2 cellular contexts compared by ENCODE assay signal in genomic region chr3:52185837-52186236, GRCh38.
TF ChIP-seq lines count a peak whose summit lies in the region.

No MANE protein-coding gene starts in this region.

TF ChIP-seq in liver, 16 proteins besides CTCF, POLR2A, EP300 and RAD21:
- TF ChIP-seq JUND (IDR thresholded peaks at IDR 0.05), result no peak
- no peak for TF ChIP-seq GABPA (IDR thresholded peaks at IDR 0.05 in 1 of 2, conservative IDR thresholded peaks at IDR 0.05 in 1 of 2)
- no peak for TF ChIP-seq REST (IDR thresholded peaks at IDR 0.05)
- TF ChIP-seq ATF3 (IDR thresholded peaks at IDR 0.05), result no peak
- no peak for TF ChIP-seq FOXA1 (IDR thresholded peaks at IDR 0.05)
- no peak for TF ChIP-seq SP1 (IDR thresholded peaks at IDR 0.05)
- no peak for TF ChIP-seq YY1 (IDR thresholded peaks at IDR 0.05)
- no peak for TF ChIP-seq MAX (IDR thresholded peaks at IDR 0.05)
- TF ChIP-seq RXRA (IDR thresholded peaks at IDR 0.05), result no peak
- TF ChIP-seq EGR1 (IDR thresholded peaks at IDR 0.05; ENCODE audit: low read depth in 2 of 2), result no peak
- TF ChIP-seq TAF1 (conservative IDR thresholded peaks at IDR 0.05), result no peak
- no peak for TF ChIP-seq HNF4A (conservative IDR thresholded peaks at IDR 0.05)
- no peak for TF ChIP-seq NR2F2 (IDR thresholded peaks at IDR 0.05)
- TF ChIP-seq FOXA2 (IDR thresholded peaks at IDR 0.05), result no peak
- TF ChIP-seq, protein P1, sequence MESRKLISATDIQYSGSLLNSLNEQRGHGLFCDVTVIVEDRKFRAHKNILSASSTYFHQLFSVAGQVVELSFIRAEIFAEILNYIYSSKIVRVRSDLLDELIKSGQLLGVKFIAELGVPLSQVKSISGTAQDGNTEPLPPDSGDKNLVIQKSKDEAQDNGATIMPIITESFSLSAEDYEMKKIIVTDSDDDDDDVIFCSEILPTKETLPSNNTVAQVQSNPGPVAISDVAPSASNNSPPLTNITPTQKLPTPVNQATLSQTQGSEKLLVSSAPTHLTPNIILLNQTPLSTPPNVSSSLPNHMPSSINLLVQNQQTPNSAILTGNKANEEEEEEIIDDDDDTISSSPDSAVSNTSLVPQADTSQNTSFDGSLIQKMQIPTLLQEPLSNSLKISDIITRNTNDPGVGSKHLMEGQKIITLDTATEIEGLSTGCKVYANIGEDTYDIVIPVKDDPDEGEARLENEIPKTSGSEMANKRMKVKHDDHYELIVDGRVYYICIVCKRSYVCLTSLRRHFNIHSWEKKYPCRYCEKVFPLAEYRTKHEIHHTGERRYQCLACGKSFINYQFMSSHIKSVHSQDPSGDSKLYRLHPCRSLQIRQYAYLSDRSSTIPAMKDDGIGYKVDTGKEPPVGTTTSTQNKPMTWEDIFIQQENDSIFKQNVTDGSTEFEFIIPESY (IDR thresholded peaks at IDR 0.05), result no peak
- no peak for TF ChIP-seq HNF4G (IDR thresholded peaks at IDR 0.05)

TF ChIP-seq in HepG2, 621 proteins besides CTCF, POLR2A, EP300 and RAD21:
- no peak for TF ChIP-seq ZFP36L2 (CRISPR knock-in tag; IDR thresholded peaks at IDR 0.05)
- TF ChIP-seq TP53 (CRISPR knock-in tag; conservative IDR thresholded peaks at IDR 0.05), result no peak
- no peak for TF ChIP-seq TERF1 (CRISPR knock-in tag; IDR thresholded peaks at IDR 0.05)
- TF ChIP-seq TCF12 (IDR thresholded peaks at IDR 0.05), result no peak
- TF ChIP-seq TCF12 (CRISPR knock-in tag; IDR thresholded peaks at IDR 0.05), result no peak
- no peak for TF ChIP-seq ELF1 (CRISPR knock-in tag; IDR thresholded peaks at IDR 0.05)
- no peak for TF ChIP-seq BCL6 (CRISPR knock-in tag; IDR thresholded peaks at IDR 0.05)
- no peak for TF ChIP-seq THAP11 (CRISPR knock-in tag; IDR thresholded peaks at IDR 0.05)
- TF ChIP-seq MYC (CRISPR knock-in tag; IDR thresholded peaks at IDR 0.05; ENCODE audit: borderline replicate concordance), result no peak
- no peak for TF ChIP-seq ZNF607 (CRISPR knock-in tag; IDR thresholded peaks at IDR 0.05; ENCODE audit: borderline replicate concordance)
- TF ChIP-seq CC2D1A (CRISPR knock-in tag; IDR thresholded peaks at IDR 0.05), result no peak
- no peak for TF ChIP-seq HHEX (CRISPR knock-in tag; IDR thresholded peaks at IDR 0.05)
- no peak for TF ChIP-seq ZNF256 (CRISPR knock-in tag; conservative IDR thresholded peaks at IDR 0.05)
- TF ChIP-seq, protein P2, sequence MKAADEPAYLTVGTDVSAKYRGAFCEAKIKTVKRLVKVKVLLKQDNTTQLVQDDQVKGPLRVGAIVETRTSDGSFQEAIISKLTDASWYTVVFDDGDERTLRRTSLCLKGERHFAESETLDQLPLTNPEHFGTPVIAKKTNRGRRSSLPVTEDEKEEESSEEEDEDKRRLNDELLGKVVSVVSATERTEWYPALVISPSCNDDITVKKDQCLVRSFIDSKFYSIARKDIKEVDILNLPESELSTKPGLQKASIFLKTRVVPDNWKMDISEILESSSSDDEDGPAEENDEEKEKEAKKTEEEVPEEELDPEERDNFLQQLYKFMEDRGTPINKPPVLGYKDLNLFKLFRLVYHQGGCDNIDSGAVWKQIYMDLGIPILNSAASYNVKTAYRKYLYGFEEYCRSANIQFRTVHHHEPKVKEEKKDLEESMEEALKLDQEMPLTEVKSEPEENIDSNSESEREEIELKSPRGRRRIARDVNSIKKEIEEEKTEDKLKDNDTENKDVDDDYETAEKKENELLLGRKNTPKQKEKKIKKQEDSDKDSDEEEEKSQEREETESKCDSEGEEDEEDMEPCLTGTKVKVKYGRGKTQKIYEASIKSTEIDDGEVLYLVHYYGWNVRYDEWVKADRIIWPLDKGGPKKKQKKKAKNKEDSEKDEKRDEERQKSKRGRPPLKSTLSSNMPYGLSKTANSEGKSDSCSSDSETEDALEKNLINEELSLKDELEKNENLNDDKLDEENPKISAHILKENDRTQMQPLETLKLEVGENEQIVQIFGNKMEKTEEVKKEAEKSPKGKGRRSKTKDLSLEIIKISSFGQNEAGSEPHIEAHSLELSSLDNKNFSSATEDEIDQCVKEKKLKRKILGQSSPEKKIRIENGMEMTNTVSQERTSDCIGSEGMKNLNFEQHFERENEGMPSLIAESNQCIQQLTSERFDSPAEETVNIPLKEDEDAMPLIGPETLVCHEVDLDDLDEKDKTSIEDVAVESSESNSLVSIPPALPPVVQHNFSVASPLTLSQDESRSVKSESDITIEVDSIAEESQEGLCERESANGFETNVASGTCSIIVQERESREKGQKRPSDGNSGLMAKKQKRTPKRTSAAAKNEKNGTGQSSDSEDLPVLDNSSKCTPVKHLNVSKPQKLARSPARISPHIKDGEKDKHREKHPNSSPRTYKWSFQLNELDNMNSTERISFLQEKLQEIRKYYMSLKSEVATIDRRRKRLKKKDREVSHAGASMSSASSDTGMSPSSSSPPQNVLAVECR (CRISPR knock-in tag; IDR thresholded peaks at IDR 0.05; ENCODE audit: borderline replicate concordance), result no peak
- no peak for TF ChIP-seq ZNF724P (CRISPR knock-in tag; IDR thresholded peaks at IDR 0.05; ENCODE audit: borderline replicate concordance)
- no peak for TF ChIP-seq SMARCC2 (IDR thresholded peaks at IDR 0.05)
- TF ChIP-seq SOX6 (IDR thresholded peaks at IDR 0.05), result no peak
- no peak for TF ChIP-seq SOX6 (CRISPR knock-in tag; IDR thresholded peaks at IDR 0.05)
